10 cellular contexts compared by ENCODE assay signal in genomic region chr11:11279956-11280689, GRCh38.
DNase-seq lines count a peak whose midpoint lies in the region; ATAC-seq and TF ChIP-seq lines count a peak whose summit lies in the region.
"Had no signal": no experiment of that assay in that cellular context is flagged by ENCODE, and none has a peak within 500 bp of the region (broad histone marks: within the 10 kb centered on the region; RNA-seq: fewer than 3 reads in every experiment).

No MANE protein-coding gene starts in this region.

- WGBS in sigmoid colon, 2 donors: 56 to 70% methylated on average over 11 of the region's 11 CpGs

- peaks cover 21% of the 10 kb centered on the region for H3K4me1 Mint-ChIP-seq in dendritic cell treated with granulocyte-macrophage colony-stimulating factor and Interleukin-4, amounts not matched to agents 40 ng/mL and 50 ng/mL, for 4 days (ENCODE audit: low read depth)
- H3K4me1 Mint-ChIP-seq: activated naive CD8-positive, alpha-beta T cell treated with anti-CD3 and anti-CD28 coated beads, Interleukin-2, amount 50 U/mL, for 24 hours had no signal

- H3K9me3 ChIP-seq in HEK293 (ENCODE audit: control insufficient read depth, insufficient read depth, low read depth, low read length): no peaks in the 10 kb centered on the region
- H3K9me3 ChIP-seq in sigmoid colon: no peaks in the 10 kb centered on the region

- peak overlapping the region; percentile 52 for H3K27ac Mint-ChIP-seq in dendritic cell treated with granulocyte-macrophage colony-stimulating factor and Interleukin-4, amounts not matched to agents 40 ng/mL and 50 ng/mL, for 4 days
- H3K27ac Mint-ChIP-seq: activated naive CD8-positive, alpha-beta T cell treated with anti-CD3 and anti-CD28 coated beads, Interleukin-2, amount 50 U/mL, for 24 hours had no signal

- no peak for TF ChIP-seq EP300 in sigmoid colon (IDR thresholded peaks at IDR 0.05)

- peaks cover 13% of the 10 kb centered on the region for H3K9me3 Mint-ChIP-seq in dendritic cell treated with granulocyte-macrophage colony-stimulating factor and Interleukin-4, amounts not matched to agents 40 ng/mL and 50 ng/mL, for 4 days
- H3K9me3 Mint-ChIP-seq: activated naive CD8-positive, alpha-beta T cell treated with anti-CD3 and anti-CD28 coated beads, Interleukin-2, amount 50 U/mL, for 24 hours had no signal

- intact Hi-C loops in dendritic cell treated with granulocyte-macrophage colony-stimulating factor and Interleukin-4, amounts not matched to agents 40 ng/mL and 50 ng/mL, for 4 days (cut with micrococcal nuclease): no loop called here
- intact Hi-C loops in sigmoid colon (cut with DNase I): no loop called here

- ATAC-seq in HG02981 (IDR thresholded peaks at IDR 0.05; ENCODE audit: unreplicated experiment): no peak
- ATAC-seq: activated naive CD8-positive, alpha-beta T cell treated with anti-CD3 and anti-CD28 coated beads, Interleukin-2, amount 50 U/mL, for 24 hours had no signal

- peaks cover 14% of the 10 kb centered on the region for H3K36me3 Mint-ChIP-seq in dendritic cell treated with granulocyte-macrophage colony-stimulating factor and Interleukin-4, amounts not matched to agents 40 ng/mL and 50 ng/mL, for 4 days (ENCODE audit: low read depth)

- H3K4me1 ChIP-seq in HEK293 (ENCODE audit: control insufficient read depth, insufficient read depth, low read length): no peaks in the 10 kb centered on the region
- no peaks in the 10 kb centered on the region for H3K4me1 ChIP-seq in sigmoid colon

- TF ChIP-seq POLR2A in sigmoid colon (IDR thresholded peaks at IDR 0.05): no peak

- H3K27me3 ChIP-seq in sigmoid colon: no peaks in the 10 kb centered on the region

- CTCF ChIA-PET in HEK293 (lab: Yijun Ruan, JAX): interaction anchor here (0.7 to 1.5 kb wide), 4 partner anchors 13 to 507 kb away, joined by 3 to 6 read pairs (median 3); no protein-coding TSS in a partner anchor

- H3K27ac ChIP-seq in HEK293 (ENCODE audit: extremely low read depth, low read depth, low read length) (no peak overlapping the region), sigmoid colon (no peak overlapping the region)
- H3K27ac ChIP-seq: VCaP had no signal

- peaks cover 22% of the 10 kb centered on the region for H3K27me3 Mint-ChIP-seq in dendritic cell treated with granulocyte-macrophage colony-stimulating factor and Interleukin-4, amounts not matched to agents 40 ng/mL and 50 ng/mL, for 4 days

- in situ Hi-C loops in GM13976 (cut with MboI; ENCODE audit: low sequenced_read_pairs, unreplicated experiment): no loop called here

- H3K36me3 ChIP-seq in HEK293 (ENCODE audit: control insufficient read depth in 2 of 2, insufficient read depth in 1 of 2, low read length in 2 of 2) (no peaks in the 10 kb centered on the region), sigmoid colon (peaks cover 0 to 9% (median 0%) of the 10 kb centered on the region in 4 donors)

- POLR2A ChIA-PET in HEK293 (lab: Yijun Ruan, JAX): no interaction called here

- no peak overlapping the region for H3K4me3 ChIP-seq in HEK293 (ENCODE audit: low read depth, low read length)
- no peak overlapping the region for H3K4me3 ChIP-seq in sigmoid colon

- TF ChIP-seq CTCF in HEK293 (tag by site-specific recombination; IDR thresholded peaks at IDR 0.05) (no peak), sigmoid colon (IDR thresholded peaks at IDR 0.05) (no peak), GM13976 (IDR thresholded peaks at IDR 0.05; ENCODE audit: borderline replicate concordance, control extremely low read depth, extremely low read depth, insufficient read depth, missing control alignments) (no peak)

- DNase-seq in NCI-H345 (lab: John Stamatoyannopoulos, UW) (peak; percentile 92), sigmoid colon (peak; percentile 49), SKM-1 (lab: John Stamatoyannopoulos, UW; ENCODE audit: unreplicated experiment) (no peak), GM13976 (ENCODE audit: low spot score) (no peak)
- DNase-seq in effector CD4-positive, alpha-beta T cell: no peak
- DNase-seq: activated naive CD8-positive, alpha-beta T cell treated with anti-CD3 and anti-CD28 coated beads, Interleukin-2, amount 50 U/mL, for 24 hours had no signal

- no peak overlapping the region for H3K4me3 Mint-ChIP-seq in dendritic cell treated with granulocyte-macrophage colony-stimulating factor and Interleukin-4, amounts not matched to agents 40 ng/mL and 50 ng/mL, for 4 days
- H3K4me3 Mint-ChIP-seq: activated naive CD8-positive, alpha-beta T cell treated with anti-CD3 and anti-CD28 coated beads, Interleukin-2, amount 50 U/mL, for 24 hours had no signal

TF ChIP-seq in HEK293, 187 proteins besides CTCF, POLR2A, EP300 and RAD21:
- TF ChIP-seq ZIC2 (tag by site-specific recombination; IDR thresholded peaks at IDR 0.05) (peak; percentile 68), AEBP2 (tag by site-specific recombination; IDR thresholded peaks at IDR 0.05; ENCODE audit: borderline replicate concordance) (no peak)

Comparison
In these comparisons a context has a peak if more than half of its experiments do, and no peak if none do; other contexts are left out.
1. DNase-seq: peak in NCI-H345 (single experiment) and sigmoid colon (single experiment); none in SKM-1 (single experiment), effector CD4-positive, alpha-beta T cell (single experiment) and GM13976 (single experiment).